ENCODE assay signal across 8 cellular contexts in the genomic region with DNA sequence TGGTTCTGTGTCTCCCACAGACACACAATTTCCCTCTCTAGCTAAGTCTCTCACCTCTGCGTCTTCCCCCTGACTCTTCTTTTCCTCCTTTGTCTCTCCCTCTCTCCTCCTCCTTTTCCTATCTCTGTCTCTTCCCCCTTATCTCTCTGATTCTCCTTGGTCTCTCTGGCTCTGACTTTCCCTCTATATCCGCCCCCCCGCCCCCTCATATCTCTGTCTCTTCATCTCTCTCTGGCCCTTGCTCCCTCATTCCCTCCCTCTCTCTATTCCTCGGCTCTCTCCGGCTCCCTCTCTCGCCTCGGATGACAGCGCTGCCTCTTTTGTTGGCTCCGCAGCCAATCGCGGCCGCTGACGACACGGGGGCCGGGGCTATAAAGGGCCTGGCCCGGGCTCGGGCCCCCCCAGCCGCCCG. TPM values are rescaled to one million over a fixed set of nuclear protein-coding genes. Genes with fewer than 3 reads are reported as not detected.
DNase-seq lines count a peak whose midpoint lies in the region; ATAC-seq and TF ChIP-seq lines count a peak whose summit lies in the region.

GDF11 (plus strand) TSS at position 404 of the 412 bp plus-strand sequence. CDS start 195 bp downstream, outside the sequence.

- TF ChIP-seq CTCF in GM20000 (IDR thresholded peaks at IDR 0.05; ENCODE audit: extremely low read depth, missing control alignments): no peak
- no peak for TF ChIP-seq CTCF in thoracic aorta (IDR thresholded peaks at IDR 0.05)

- H2AFZ ChIP-seq in neuron (ENCODE audit: low read depth, low read length): no peak within 1 kb of the TSS

- H3K27ac ChIP-seq in SJCRH30 (no peak within 1 kb of the TSS; the same call in 1 of the 2 replicates), thoracic aorta (peak within 1 kb of the TSS; percentile 37 to 58)

- ATAC-seq in thoracic aorta (ENCODE audit: insufficient number of reproducible peaks, low FRiP score, low read depth): no peak

- H3K4me1 ChIP-seq in SJCRH30: peaks cover 9% of the 10 kb centered on the region
- peaks cover 42% of the 10 kb centered on the region for H3K4me1 ChIP-seq in neuron (ENCODE audit: insufficient read depth, low read length)
- H3K4me1 ChIP-seq in thoracic aorta (ENCODE audit: control insufficient read depth in 1 of 2, low read depth in 2 of 2): peaks cover 20 to 34% of the 10 kb centered on the region in 2 donors

- DNase-seq in C1 segment of cervical spinal cord (lab: John Stamatoyannopoulos, UW) (peak in 12 of 14 donors; percentile 48 to 84 (median 73)), GM20000 (ENCODE audit: low spot score) (peak; percentile 90), MG63 (peak; percentile 84), SJCRH30 (peak; percentile 79 to 83), globus pallidus (ENCODE audit: low spot score) (peak; percentile 82), thoracic aorta (ENCODE audit: low spot score) (no peak)
- peak in 3 of 4 experiments; percentile 39 to 73 (median 45) for DNase-seq in activated naive CD4-positive, alpha-beta T cell (lab: John Stamatoyannopoulos, UW)

- no peaks in the 10 kb centered on the region for H3K27me3 ChIP-seq in MG63
- no peaks in the 10 kb centered on the region for H3K27me3 ChIP-seq in SJCRH30
- no peaks in the 10 kb centered on the region for H3K27me3 ChIP-seq in neuron (ENCODE audit: insufficient read depth, low read length)
- no peaks in the 10 kb centered on the region for H3K27me3 ChIP-seq in thoracic aorta (replicated peaks; ENCODE audit: insufficient read depth)

- peak within 1 kb of the TSS; percentile 65 for H3K4me3 ChIP-seq in MG63
- H3K4me3 ChIP-seq in SJCRH30: peak within 1 kb of the TSS; percentile 68
- peak within 1 kb of the TSS; percentile 64 for H3K4me3 ChIP-seq in neuron (ENCODE audit: low read length)
- peak within 1 kb of the TSS; percentile 89 for H3K4me3 ChIP-seq in thoracic aorta

- H3K36me3 ChIP-seq in MG63 (no peaks in the 10 kb centered on the region; the same call in 1 of the 2 replicates), SJCRH30 (0 out of 2 replicates have a peak, but pooled peaks cover 3% of the 10 kb centered on the region), neuron (ENCODE audit: insufficient read depth, low read length) (peaks cover 5% of the 10 kb centered on the region), thoracic aorta (no peaks in the 10 kb centered on the region)

- H3K9me3 ChIP-seq in MG63: no peaks in the 10 kb centered on the region
- no peaks in the 10 kb centered on the region for H3K9me3 ChIP-seq in SJCRH30 (replicated peaks)
- H3K9me3 ChIP-seq in neuron (ENCODE audit: low read length): no peaks in the 10 kb centered on the region
- no peaks in the 10 kb centered on the region for H3K9me3 ChIP-seq in thoracic aorta

RNA-seq across cellular contexts. Expression of gene GDF11, which starts in this region (rescaled TPM):
- 2.8 and 3.9 TPM in 2 replicates for total RNA-seq in MG63 (2014; rRNA removed; shearing (Covaris generic); ENCODE audit: low replicate concordance)
- 9.1 and 10.5 TPM in 2 replicates for total RNA-seq in SJCRH30 (2014; rRNA removed; shearing (Covaris generic))
- 1 to 10 TPM; 3.0 to 9.7 TPM for total RNA-seq in thoracic aorta
